8 cellular contexts compared by ENCODE assay signal in the genomic region with DNA sequence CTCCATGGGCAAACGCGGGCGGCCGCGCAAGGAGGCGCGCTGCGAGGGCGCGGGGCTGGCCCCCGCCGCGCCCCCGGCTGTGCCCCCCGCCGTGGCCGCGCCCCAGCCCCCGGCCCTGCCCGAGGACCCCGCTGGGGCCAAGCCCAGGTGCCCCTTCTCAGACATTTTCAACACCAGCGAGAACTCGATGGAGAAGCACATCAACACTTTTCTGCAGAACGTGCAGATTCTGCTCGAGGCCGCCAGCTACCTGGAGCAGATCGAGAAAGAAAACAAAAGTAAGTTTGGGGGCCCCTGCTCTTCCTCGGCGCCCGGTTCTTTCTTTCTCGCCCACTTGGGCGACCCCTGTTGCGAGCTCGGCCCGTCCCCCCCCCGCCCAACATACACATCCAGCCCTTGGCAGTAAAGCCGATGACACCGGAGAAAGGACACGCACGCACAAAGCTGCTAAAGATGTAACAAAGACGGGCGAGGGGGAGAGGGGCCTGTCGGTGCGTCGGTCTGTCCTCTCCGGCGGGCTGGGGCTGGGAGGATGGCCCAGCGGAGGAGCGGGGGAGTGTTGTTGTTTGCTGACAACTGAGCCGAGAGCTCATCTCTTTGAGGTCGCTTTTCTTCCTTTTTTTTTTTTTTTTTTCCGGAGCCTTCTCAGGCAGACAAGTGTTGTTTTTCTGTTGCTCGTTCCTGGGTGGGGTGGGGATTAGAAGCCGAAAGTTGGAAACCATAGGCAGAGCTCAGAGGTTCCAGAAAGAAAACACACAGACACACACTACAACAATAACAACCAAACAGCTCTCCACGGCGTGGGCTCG. TPM values are rescaled to one million over a fixed set of nuclear protein-coding genes. Genes with fewer than 3 reads are reported as not detected.
A peak's percentile ranks its signal among the peaks of the same experiment; 100 is the strongest.
DNase-seq lines count a peak whose midpoint lies in the region; ATAC-seq and TF ChIP-seq lines count a peak whose summit lies in the region.

No MANE protein-coding gene starts in this region.

- CTCF ChIA-PET in AG04450 (lab: Charles Lee): interaction anchor here (0.6 to 4.8 kb wide), 13 partner anchors 8 to 582 kb away, joined by 3 to 24 read pairs (median 6); no protein-coding TSS in a partner anchor
- CTCF ChIA-PET in activated CD8-positive, alpha-beta T cell treated with anti-CD3 and anti-CD28 coated beads, Interleukin-2, amount 10 ng/mL, durations not matched to agents 7 days and 5 days (lab: Charles Lee): interaction anchor here (0.7 to 11.5 kb wide), 13 partner anchors 9 to 85 kb away, joined by 3 to 89 read pairs (median 5); no protein-coding TSS in a partner anchor

- POLR2A ChIA-PET in AG04450 (lab: Yijun Ruan, JAX): interaction anchor here (0.6 to 1.6 kb wide), 7 partner anchors 14 to 203 kb away, joined by 4 to 9 read pairs (median 6); partner anchors contain the start of gene SMNDC1
- POLR2A ChIA-PET in activated CD8-positive, alpha-beta T cell treated with anti-CD3 and anti-CD28 coated beads, Interleukin-2, amount 10 ng/mL, durations not matched to agents 7 days and 5 days (lab: Charles Lee): interaction anchor here (0.8 to 5.2 kb wide), 3 partner anchors 10 to 31 kb away, joined by 3 to 29 read pairs (median 5); no protein-coding TSS in a partner anchor
- POLR2A ChIA-PET in naive thymus-derived CD8-positive, alpha-beta T cell (lab: Charles Lee): interaction anchor here (0.6 to 7.9 kb wide), 13 partner anchors 8 to 198 kb away, joined by 3 to 153 read pairs (median 3); partner anchors contain the start of gene SMNDC1

- H3K4me1 ChIP-seq in uterus: no peaks in the 10 kb centered on the region

- H3K4me1 Mint-ChIP-seq in activated CD8-positive, alpha-beta T cell treated with anti-CD3 and anti-CD28 coated beads, Interleukin-2, amount 10 ng/mL, durations not matched to agents 7 days and 5 days (ENCODE audit: low read depth): peaks cover 35% of the 10 kb centered on the region
- peaks cover 32 to 56% (median 39%) of the 10 kb centered on the region in 4 donors for H3K4me1 Mint-ChIP-seq in naive thymus-derived CD8-positive, alpha-beta T cell

- no peaks in the 10 kb centered on the region for H3K9me3 Mint-ChIP-seq in activated CD8-positive, alpha-beta T cell treated with anti-CD3 and anti-CD28 coated beads, Interleukin-2, amount 10 ng/mL, durations not matched to agents 7 days and 5 days (ENCODE audit: insufficient read depth)
- H3K9me3 Mint-ChIP-seq in naive thymus-derived CD8-positive, alpha-beta T cell: peaks cover 0 to 2% (median 0%) of the 10 kb centered on the region in 9 donors

- TF ChIP-seq CTCF in AG04450 (IDR thresholded peaks at IDR 0.05; ENCODE audit: low read depth, low read length): no peak
- no peak for TF ChIP-seq CTCF in uterus (IDR thresholded peaks at IDR 0.05)

- H3K27ac ChIP-seq in AG04450 (ENCODE audit: low read depth, low read length): peak overlapping the region; percentile 47
- peak overlapping the region; percentile 75 for H3K27ac ChIP-seq in epithelial cell of prostate
- H3K27ac ChIP-seq in uterus: peak overlapping the region; percentile 95 to 98

- intact Hi-C loops in uterus (cut with DNase I; ENCODE audit: low total_unique reads): loop anchor here (5.0 kb wide), 1 partner anchor 71 kb away; no protein-coding TSS in a partner anchor

- no peak for DNase-seq in AG04450 (ENCODE audit: low read depth, low spot score)
- peak; percentile 47 for DNase-seq in NCI-H2171 treated with DMSO at 0.1 percent for 48 hours (lab: John Stamatoyannopoulos, UW)
- DNase-seq in activated CD8-positive, alpha-beta T cell treated with anti-CD3 and anti-CD28 coated beads, Interleukin-2, amount 10 ng/mL, durations not matched to agents 7 days and 5 days: peak; percentile 63
- DNase-seq in epithelial cell of prostate (ENCODE audit: low read depth, low spot score): no peak
- DNase-seq in naive thymus-derived CD8-positive, alpha-beta T cell: peak; percentile 17 to 76 (median 44)
- DNase-seq in uterus: peak in 1 of 2 donors; percentile 52
- no peak for DNase-seq in NCI-H446 treated with DMSO at 0.1 percent for 48 hours (lab: John Stamatoyannopoulos, UW)

- H3K27me3 ChIP-seq in AG04450 (ENCODE audit: control insufficient read depth, insufficient read depth, low read length) (peaks cover 16% of the 10 kb centered on the region), uterus (no peaks in the 10 kb centered on the region)

- peak overlapping the region; percentile 78 for H3K4me3 ChIP-seq in AG04450 (ENCODE audit: low read depth, low read length)
- H3K4me3 ChIP-seq in uterus: peak overlapping the region; percentile 61 to 78

- peaks cover 33% of the 10 kb centered on the region for H3K27me3 Mint-ChIP-seq in activated CD8-positive, alpha-beta T cell treated with anti-CD3 and anti-CD28 coated beads, Interleukin-2, amount 10 ng/mL, durations not matched to agents 7 days and 5 days (ENCODE audit: low read depth)
- peaks cover 0 to 41% (median 20%) of the 10 kb centered on the region in 5 donors for H3K27me3 Mint-ChIP-seq in naive thymus-derived CD8-positive, alpha-beta T cell

- H3K4me3 Mint-ChIP-seq in activated CD8-positive, alpha-beta T cell treated with anti-CD3 and anti-CD28 coated beads, Interleukin-2, amount 10 ng/mL, durations not matched to agents 7 days and 5 days: peak overlapping the region; percentile 86
- H3K4me3 Mint-ChIP-seq in naive thymus-derived CD8-positive, alpha-beta T cell: peak overlapping the region; percentile 90 to 99 (median 97)

- no peak for TF ChIP-seq POLR2A in uterus (IDR thresholded peaks at IDR 0.05)

- H3K36me3 Mint-ChIP-seq in activated CD8-positive, alpha-beta T cell treated with anti-CD3 and anti-CD28 coated beads, Interleukin-2, amount 10 ng/mL, durations not matched to agents 7 days and 5 days (ENCODE audit: low read depth): no peaks in the 10 kb centered on the region
- no peaks in the 10 kb centered on the region for H3K36me3 Mint-ChIP-seq in naive thymus-derived CD8-positive, alpha-beta T cell

- H3K36me3 ChIP-seq in uterus: no peaks in the 10 kb centered on the region

- H3K9me3 ChIP-seq in AG04450 (ENCODE audit: control insufficient read depth, insufficient read depth, low read length) (no peaks in the 10 kb centered on the region; the same call in 1 of the 2 replicates), uterus (no peaks in the 10 kb centered on the region)

- ATAC-seq in GM19324 (IDR thresholded peaks at IDR 0.05; ENCODE audit: low FRiP score, unreplicated experiment): peak; percentile 1
- peak; percentile 19 for ATAC-seq in activated CD8-positive, alpha-beta T cell treated with anti-CD3 and anti-CD28 coated beads, Interleukin-2, amount 10 ng/mL, durations not matched to agents 7 days and 5 days
- peak; percentile 21 to 23 for ATAC-seq in naive thymus-derived CD8-positive, alpha-beta T cell

- peak overlapping the region; percentile 70 for H3K27ac Mint-ChIP-seq in activated CD8-positive, alpha-beta T cell treated with anti-CD3 and anti-CD28 coated beads, Interleukin-2, amount 10 ng/mL, durations not matched to agents 7 days and 5 days
- peak overlapping the region; percentile 43 to 96 (median 86) for H3K27ac Mint-ChIP-seq in naive thymus-derived CD8-positive, alpha-beta T cell

RNA-seq across cellular contexts. Expression of gene MXI1, which starts 0.6 kb away (rescaled TPM):
- 13.7 and 17.3 TPM in 2 replicates for polyA plus RNA-seq in AG04450 (2011; rRNA removed)
- 12.0 and 13.5 TPM in 2 replicates for polyA minus RNA-seq in AG04450 (2011; rRNA and poly(A)+ RNA removed)
- 10 to 100 TPM; 11.3 to 12.3 TPM for total RNA-seq in activated CD8-positive, alpha-beta T cell treated with anti-CD3 and anti-CD28 coated beads, Interleukin-2, amount 10 ng/mL, durations not matched to agents 7 days and 5 days
- total RNA-seq in naive thymus-derived CD8-positive, alpha-beta T cell: 10 to 100 TPM; 36.9 to 37.7 TPM
- polyA plus RNA-seq in naive thymus-derived CD8-positive, alpha-beta T cell: 10 to 100 TPM; 18.1 to 20.9 (median 20.1) TPM
- 10 to 100 TPM; 27.4 to 52.9 (median 51.6) TPM for total RNA-seq in uterus

Comparison
In these comparisons a context has a peak if more than half of its experiments do, and no peak if none do; other contexts are left out.
1. DNase-seq: peak in NCI-H2171 treated with DMSO at 0.1 percent for 48 hours (single experiment), activated CD8-positive, alpha-beta T cell treated with anti-CD3 and anti-CD28 coated beads, Interleukin-2, amount 10 ng/mL, durations not matched to agents 7 days and 5 days (single experiment) and naive thymus-derived CD8-positive, alpha-beta T cell (10 of 10); none in AG04450 (single experiment), epithelial cell of prostate (single experiment) and NCI-H446 treated with DMSO at 0.1 percent for 48 hours (single experiment).
2. Peak in every context shown above with its lines, with median percentiles within 50 percentile points of each other: H3K27ac ChIP-seq and ATAC-seq.